ENCODE assay signal across 11 cellular contexts in the genomic region with DNA sequence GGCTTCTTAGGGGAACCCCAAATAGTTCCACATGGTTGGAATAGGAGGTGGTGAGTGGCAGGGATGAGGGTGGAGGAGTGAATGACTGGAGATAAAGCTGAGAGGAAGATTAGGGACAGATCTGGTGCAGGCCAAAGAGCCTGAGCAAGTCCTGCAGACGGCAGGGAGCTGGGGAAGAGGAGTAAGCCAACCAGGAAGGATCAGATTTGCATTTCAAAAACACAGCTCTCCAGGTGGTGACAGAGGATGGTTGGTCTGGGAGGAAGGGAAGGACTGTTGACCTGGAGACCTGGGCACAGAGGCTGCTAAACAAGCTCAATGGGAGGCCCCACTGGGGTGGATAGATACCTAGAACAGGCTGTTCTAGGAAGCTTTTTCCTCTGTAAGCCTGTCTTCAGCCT. TPM values are rescaled to one million over a fixed set of nuclear protein-coding genes. Genes with fewer than 3 reads are reported as not detected.
DNase-seq lines count a peak whose midpoint lies in the region; ATAC-seq and TF ChIP-seq lines count a peak whose summit lies in the region.
"Had no signal": no experiment of that assay in that cellular context is flagged by ENCODE, and none has a peak within 500 bp of the region (broad histone marks: within the 10 kb centered on the region; RNA-seq: fewer than 3 reads in every experiment).

No MANE protein-coding gene starts in this region.

- H3K27me3 ChIP-seq in BLaER1 (peaks cover 31% of the 10 kb centered on the region), HUES6 (ENCODE audit: control insufficient read depth, insufficient read depth, low read length) (peaks cover 85% of the 10 kb centered on the region)
- peaks cover 11% of the 10 kb centered on the region for H3K27me3 ChIP-seq in CD4-positive, alpha-beta T cell (ENCODE audit: control insufficient read depth, insufficient read depth, low read length)

- peaks cover 0 to 4% (median under 1%) of the 10 kb centered on the region in 5 experiments for H3K9me3 Mint-ChIP-seq in brain
- no peaks in the 10 kb centered on the region for H3K9me3 Mint-ChIP-seq in memory B cell
- H3K9me3 Mint-ChIP-seq in CD4-positive, alpha-beta T cell = no peaks in the 10 kb centered on the region
- H3K9me3 Mint-ChIP-seq: activated T-cell treated with anti-CD3 and anti-CD28 coated beads, Interleukin-2, amount 50 U/mL, for 24 hours; T-helper 1 cell treated with Interleukin-12 subunit alpha and Interleukin-12 subunit beta and Interleukin-4 antibody, amounts not matched to agents 30 μg/mL and 1 μg/mL, for 36 hours had no signal

- peaks cover 66% of the 10 kb centered on the region for H3K4me1 Mint-ChIP-seq in brain
- peaks cover 24% of the 10 kb centered on the region for H3K4me1 Mint-ChIP-seq in memory B cell
- peaks cover 11% of the 10 kb centered on the region for H3K4me1 Mint-ChIP-seq in CD4-positive, alpha-beta T cell (ENCODE audit: low read depth)

- H3K4me2 ChIP-seq in BLaER1 = peak overlapping the region; percentile 73

- no peak overlapping the region for H3K4me3 Mint-ChIP-seq in brain
- peak overlapping the region; percentile 22 for H3K4me3 Mint-ChIP-seq in memory B cell
- no peak overlapping the region for H3K4me3 Mint-ChIP-seq in CD4-positive, alpha-beta T cell
- H3K4me3 Mint-ChIP-seq: activated T-cell treated with anti-CD3 and anti-CD28 coated beads, Interleukin-2, amount 50 U/mL, for 24 hours; T-helper 1 cell treated with Interleukin-12 subunit alpha and Interleukin-12 subunit beta and Interleukin-4 antibody, amounts not matched to agents 30 μg/mL and 1 μg/mL, for 36 hours had no signal

- POLR2A ChIA-PET in CD4-positive, alpha-beta T cell (lab: Charles Lee) = no interaction called here

- intact Hi-C loops in CD4-positive, alpha-beta T cell (cut with DNase I, micrococcal nuclease) = loop anchor here in 1 of 2 experiments (10.0 kb wide), 1 partner anchor 217 kb away; no protein-coding TSS in a partner anchor

- H3K4me3 ChIP-seq in BLaER1 (no peak overlapping the region), HUES6 (ENCODE audit: low read depth, low read length) (0 out of 2 replicates have a peak overlapping the region, but pooled peaks have one; percentile 7)
- H3K4me3 ChIP-seq: prostate gland had no signal

- no peak for DNase-seq in memory B cell (ENCODE audit: low spot score in 2 of 2)
- DNase-seq in CD4-positive, alpha-beta T cell = no peak
- DNase-seq: activated T-cell treated with anti-CD3 and anti-CD28 coated beads, Interleukin-2, amount 50 U/mL, for 24 hours had no signal

- peak overlapping the region in 3 of 5 experiments; percentile 8 to 76 (median 57) for H3K27ac Mint-ChIP-seq in brain
- peak overlapping the region; percentile 11 for H3K27ac Mint-ChIP-seq in memory B cell
- no peak overlapping the region for H3K27ac Mint-ChIP-seq in CD4-positive, alpha-beta T cell
- H3K27ac Mint-ChIP-seq: activated T-cell treated with anti-CD3 and anti-CD28 coated beads, Interleukin-2, amount 50 U/mL, for 24 hours; T-helper 1 cell treated with Interleukin-12 subunit alpha and Interleukin-12 subunit beta and Interleukin-4 antibody, amounts not matched to agents 30 μg/mL and 1 μg/mL, for 36 hours had no signal

- ATAC-seq in memory B cell (ENCODE audit: low read depth) = no peak
- no peak for ATAC-seq in GM18867 (IDR thresholded peaks at IDR 0.05; ENCODE audit: unreplicated experiment)
- no peak for ATAC-seq in HG02885 (IDR thresholded peaks at IDR 0.05; ENCODE audit: poor library complexity, unreplicated experiment)
- ATAC-seq in CD4-positive, alpha-beta T cell (ENCODE audit: poor library complexity) = no peak
- ATAC-seq in HG02763 (IDR thresholded peaks at IDR 0.05; ENCODE audit: unreplicated experiment) = no peak

- CTCF ChIA-PET in CD4-positive, alpha-beta T cell (lab: Charles Lee) = interaction anchor here (0.9 kb wide), 1 partner anchor 105 kb away, joined by 3 read pairs; no protein-coding TSS in a partner anchor

- H3K36me3 Mint-ChIP-seq in brain (no peaks in the 10 kb centered on the region), memory B cell (peaks cover 3% of the 10 kb centered on the region)
- peaks cover 4% of the 10 kb centered on the region for H3K36me3 Mint-ChIP-seq in CD4-positive, alpha-beta T cell (ENCODE audit: low read depth)

- peaks cover 79% of the 10 kb centered on the region for H3K4me1 ChIP-seq in BLaER1
- peaks cover 37% of the 10 kb centered on the region for H3K4me1 ChIP-seq in HUES6 (ENCODE audit: control insufficient read depth, insufficient read depth, low read length)
- H3K4me1 ChIP-seq: prostate gland had no signal

- H3K36me3 ChIP-seq in BLaER1 = no peaks in the 10 kb centered on the region
- no peaks in the 10 kb centered on the region for H3K36me3 ChIP-seq in HUES6 (ENCODE audit: control insufficient read depth, insufficient read depth, low read length)
- H3K36me3 ChIP-seq: prostate gland had no signal

- peak overlapping the region; percentile 97 for H3K27ac ChIP-seq in BLaER1
- no peak overlapping the region for H3K27ac ChIP-seq in HUES6 (ENCODE audit: low read depth, low read length)
- no peak overlapping the region for H3K27ac ChIP-seq in CD4-positive, alpha-beta T cell (ENCODE audit: low read depth, low read length)
- H3K27ac ChIP-seq: prostate gland had no signal

- peaks cover 43% of the 10 kb centered on the region for H3K27me3 Mint-ChIP-seq in brain
- peaks cover 6% of the 10 kb centered on the region for H3K27me3 Mint-ChIP-seq in memory B cell
- H3K27me3 Mint-ChIP-seq in CD4-positive, alpha-beta T cell = peaks cover 18% of the 10 kb centered on the region

- TF ChIP-seq CTCF in brain (conservative IDR thresholded peaks at IDR 0.05) = no peak
- TF ChIP-seq CTCF in CD4-positive, alpha-beta T cell (IDR thresholded peaks at IDR 0.05) = no peak

- no peaks in the 10 kb centered on the region for H4K20me1 ChIP-seq in BLaER1

- H3K9me3 ChIP-seq in BLaER1 = no peaks in the 10 kb centered on the region
- H3K9me3 ChIP-seq in HUES6 (ENCODE audit: control insufficient read depth, insufficient read depth, low read depth, low read length) = no peaks in the 10 kb centered on the region
- no peaks in the 10 kb centered on the region for H3K9me3 ChIP-seq in CD4-positive, alpha-beta T cell (ENCODE audit: control insufficient read depth, low read length)
- H3K9me3 ChIP-seq: prostate gland had no signal

- H3K9ac ChIP-seq in BLaER1 (peak overlapping the region; percentile 75), HUES6 (ENCODE audit: low read length) (no peak overlapping the region)

RNA-seq across cellular contexts. Expression of a gene that starts 56.8 kb away (rescaled TPM):
- 87.6 TPM for polyA plus RNA-seq in brain (ENCODE audit: insufficient read depth, low read depth, low replicate concordance)
- total RNA-seq in CD4-positive, alpha-beta T cell = under 1 TPM; 0.19 to 0.25 TPM
